In genomic region chr18:62948788-62949187, GRCh38 we compare ENCODE assay signal across 22 cellular contexts.
"Had no signal": no experiment of that assay in that cellular context is flagged by ENCODE, and none has a peak within 500 bp of the region (broad histone marks: within the 10 kb centered on the region; RNA-seq: fewer than 3 reads in every experiment).

No MANE protein-coding gene starts in this region.

- H3K4me3 ChIP-seq: SJSA1, SK-N-MC had no signal

- H3K27ac ChIP-seq: SJSA1, SK-N-MC had no signal

- FAIRE-seq: RCC 7860 had no signal

- H3K4me1 ChIP-seq: SJSA1 had no signal

- DNase-seq: IMR-90, MV-4-11, NCI-H1048, NCI-H1105, NCI-H1436 treated with DMSO at 0.1 percent for 48 hours, NCI-H1694, NCI-H187 treated with DMSO at 0.1 percent for 48 hours, NCI-H2081, NCI-H2107, NCI-H2171, NCI-H226, NCI-H446, NCI-H510A, NCI-H524 treated with DMSO at 0.1 percent for 48 hours, NCI-H69, NCI-H774, Right ventricle myocardium superior, RPMI8226, SIG-M5 had no signal

- H3K27me3 ChIP-seq: SJSA1 had no signal

- H3K9me3 ChIP-seq: SJSA1 had no signal
